ENCODE assay signal across 8 cellular contexts in genomic region chr2:218659988-218660358, GRCh38. TPM values are rescaled to one million over a fixed set of nuclear protein-coding genes. Genes with fewer than 3 reads are reported as not detected.
DNase-seq lines count a peak whose midpoint lies in the region; ATAC-seq, FAIRE-seq and TF ChIP-seq lines count a peak whose summit lies in the region.

No MANE protein-coding gene starts in this region.

- peaks cover 68% of the 10 kb centered on the region for H3K79me2 ChIP-seq in mammary epithelial cell (ENCODE audit: insufficient read depth, low read length)

- dilution Hi-C loops in mammary epithelial cell (cut with HindIII; ENCODE audit: low sequenced_read_pairs) = loop anchor here (5.0 kb wide), 2 partner anchors 42 to 73 kb away; no protein-coding TSS in a partner anchor

- H3K27ac ChIP-seq in 22Rv1 = peak overlapping the region; percentile 71
- peak overlapping the region; percentile 56 for H3K27ac ChIP-seq in mammary epithelial cell (ENCODE audit: insufficient read depth, low read depth, low read length)

- ATAC-seq in GM18511 (IDR thresholded peaks at IDR 0.05; ENCODE audit: unreplicated experiment) (no peak), GM18498 (IDR thresholded peaks at IDR 0.05; ENCODE audit: unreplicated experiment) (no peak), HG03108 (IDR thresholded peaks at IDR 0.05; ENCODE audit: unreplicated experiment) (no peak)

- DNase-seq in HTR-8/SVneo (ENCODE audit: insufficient read length, low spot score) (no peak), mammary epithelial cell (no peak), CD1c-positive myeloid dendritic cell (ENCODE audit: extremely low spot score) (no peak)

- peak overlapping the region; percentile 88 for H2AFZ ChIP-seq in mammary epithelial cell (ENCODE audit: low read depth, low read length)

- no peaks in the 10 kb centered on the region for H4K20me1 ChIP-seq in mammary epithelial cell (ENCODE audit: insufficient read depth, low read length)

- no peak for TF ChIP-seq CTCF in 22Rv1 (IDR thresholded peaks at IDR 0.05)
- no peak for TF ChIP-seq CTCF in mammary epithelial cell (conservative IDR thresholded peaks at IDR 0.05 in 1 of 2, IDR thresholded peaks at IDR 0.05 in 1 of 2; ENCODE audit: extremely low read depth in 1 of 2, insufficient read depth in 1 of 2, low read depth in 1 of 2, low read length in 2 of 2)

- 1% methylated on average over 8 of the region's 8 CpGs for WGBS in mammary epithelial cell (ENCODE audit: low coverage, missing lambda C conversion rate)

- in situ Hi-C loops in mammary epithelial cell (cut with MboI; ENCODE audit: low sequenced_read_pairs in 2 of 2) = loop anchor here in 1 of 2 donors (10.0 kb wide), 1 partner anchor 185 kb away; no protein-coding TSS in a partner anchor

- H3K4me3 ChIP-seq in mammary epithelial cell (replicated peaks in 1 of 3; ENCODE audit: insufficient read depth in 1 of 3, low read depth in 2 of 3, low read length in 3 of 3) = peak overlapping the region; percentile 84 to 87 (median 86)
- H3K4me3 ChIP-seq in mononuclear cell (ENCODE audit: low read length) = peak overlapping the region; percentile 83

- CTCF ChIA-PET in mammary epithelial cell (lab: Charles Lee; ENCODE audit: low non-redundant PET) = interaction anchor here (0.6 to 1.6 kb wide), 3 partner anchors 12 to 67 kb away, joined by 4 to 11 read pairs (median 5); no protein-coding TSS in a partner anchor

- FAIRE-seq in HTR-8/SVneo (lab: Jason Lieb, UNC) = peak; percentile 52

- BruUV-seq in mammary epithelial cell (replicated peaks; lab: Mats Ljungman, UMichigan) = TSS peak; percentile 67

- H3K4me1 ChIP-seq in mammary epithelial cell (ENCODE audit: insufficient read depth, low read length) (peaks cover 10% of the 10 kb centered on the region), mononuclear cell (ENCODE audit: insufficient read depth, low read length) (peaks cover 16% of the 10 kb centered on the region)

- peak overlapping the region; percentile 76 for H3K4me2 ChIP-seq in mammary epithelial cell (ENCODE audit: insufficient read depth, low read depth, low read length)

- H3K9me3 ChIP-seq in mammary epithelial cell (replicated peaks; ENCODE audit: insufficient read depth, low read length) = no peaks in the 10 kb centered on the region
- H3K9me3 ChIP-seq in mononuclear cell (ENCODE audit: low read depth, low read length) = no peaks in the 10 kb centered on the region

- H3K27me3 ChIP-seq in mammary epithelial cell (ENCODE audit: insufficient read depth, low read length) (no peaks in the 10 kb centered on the region), mononuclear cell (ENCODE audit: insufficient read depth, low read length) (no peaks in the 10 kb centered on the region)

- H3K9ac ChIP-seq in mammary epithelial cell (ENCODE audit: insufficient read depth, low read length) = peak overlapping the region; percentile 74

- H3K36me3 ChIP-seq in mammary epithelial cell (ENCODE audit: insufficient read depth, low read length) = peaks cover 21% of the 10 kb centered on the region

- intact Hi-C loops in mammary epithelial cell (cut with micrococcal nuclease) = loop anchor here (1.0 to 2.0 kb wide), 3 partner anchors 11 to 69 kb away; no protein-coding TSS in a partner anchor

RNA-seq across cellular contexts. Expression of gene BCS1L, which starts 0.5 kb away (rescaled TPM):
- 10 to 100 TPM; 28.8 to 53.4 TPM for total RNA-seq in mammary epithelial cell
- polyA plus RNA-seq in mammary epithelial cell = 54.9 TPM
- 98.8 TPM for polyA minus RNA-seq in mammary epithelial cell
- total RNA-seq in mononuclear cell = 3.4 TPM

RNA-seq across cellular contexts. Expression of gene ZNF142, which starts 0.6 kb away (rescaled TPM):
- total RNA-seq in mammary epithelial cell (10 to 100 TPM; 16.0 to 34.5 TPM), mononuclear cell (23.4 TPM)
- 13.5 TPM for polyA plus RNA-seq in mammary epithelial cell
- 73.6 TPM for polyA minus RNA-seq in mammary epithelial cell

RNA-seq across cellular contexts. Expression of gene RNF25, which starts 11.8 kb away (rescaled TPM):
- total RNA-seq in mammary epithelial cell (10 to 100 TPM; 33.5 to 47.1 TPM), mononuclear cell (21.1 TPM)
- polyA plus RNA-seq in mammary epithelial cell = 60.1 TPM
- polyA minus RNA-seq in mammary epithelial cell = 68.1 TPM

RNA-seq across cellular contexts. Expression of gene STK36, which starts 11.9 kb away (rescaled TPM):
- total RNA-seq in mammary epithelial cell (10 to 100 TPM; 18.8 to 26.4 TPM), mononuclear cell (2.0 TPM)
- 20.4 TPM for polyA plus RNA-seq in mammary epithelial cell
- polyA minus RNA-seq in mammary epithelial cell = 72.4 TPM

RNA-seq across cellular contexts. Expression of gene TTLL4, which starts 50.7 kb away (rescaled TPM):
- total RNA-seq in mammary epithelial cell (10 to 100 TPM; 31.3 to 47.3 TPM), mononuclear cell (10.4 TPM)
- polyA plus RNA-seq in mammary epithelial cell = 34.2 TPM
- 96.9 TPM for polyA minus RNA-seq in mammary epithelial cell
